Comparison of ENCODE assay signal across 12 cellular contexts in the genomic region with DNA sequence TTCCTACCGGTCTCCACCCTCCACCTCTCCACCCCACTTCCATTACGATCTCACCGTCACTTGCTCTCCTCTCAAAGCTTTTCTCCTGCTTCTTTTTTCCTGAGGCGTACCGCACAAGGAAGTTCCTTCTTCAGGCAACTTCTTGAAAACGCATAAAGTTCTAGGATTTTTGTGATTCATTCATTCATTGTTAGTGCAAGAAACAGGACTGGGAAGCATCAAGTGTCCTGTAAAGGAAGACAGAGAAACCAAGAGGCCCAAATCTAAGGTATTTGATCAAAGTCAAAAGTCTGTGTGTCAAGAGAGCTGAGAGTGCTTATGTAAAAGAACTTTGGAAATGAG. TPM values are rescaled to one million over a fixed set of nuclear protein-coding genes. Genes with fewer than 3 reads are reported as not detected.
DNase-seq lines count a peak whose midpoint lies in the region; ATAC-seq, FAIRE-seq and TF ChIP-seq lines count a peak whose summit lies in the region.
"Had no signal": no experiment of that assay in that cellular context is flagged by ENCODE, and none has a peak within 500 bp of the region (broad histone marks: within the 10 kb centered on the region; RNA-seq: fewer than 3 reads in every experiment).

No MANE protein-coding gene starts in this region.

- H3K36me3 Mint-ChIP-seq in CD14-positive monocyte, result peaks cover 0 to under 1% of the 10 kb centered on the region in 2 donors
- H3K36me3 Mint-ChIP-seq in astrocyte (ENCODE audit: low read depth, unreplicated experiment), result no peaks in the 10 kb centered on the region

- H3K27me3 Mint-ChIP-seq in CD14-positive monocyte (ENCODE audit: low read depth in 3 of 3), result peaks cover 6 to 22% (median 6%) of the 10 kb centered on the region in 3 donors
- H3K27me3 Mint-ChIP-seq in astrocyte (ENCODE audit: low read depth, unreplicated experiment), result no peaks in the 10 kb centered on the region

- no peak for FAIRE-seq in astrocyte (lab: Jason Lieb, UNC)
- FAIRE-seq: G401.6 had no signal

- H3K4me2 ChIP-seq in KMS-11, result peak overlapping the region; percentile 67
- peak overlapping the region; percentile 91 for H3K4me2 ChIP-seq in astrocyte (ENCODE audit: low read length)

- TF ChIP-seq POLR2A in tibial nerve (IDR thresholded peaks at IDR 0.05), result no peak

- no peak overlapping the region for H3K4me3 ChIP-seq in KMS-11 (IDR thresholded peaks at IDR 0.05; ENCODE audit: insufficient read depth, low read depth, low read length)
- no peak overlapping the region for H3K4me3 ChIP-seq in astrocyte (ENCODE audit: insufficient read depth, low read depth, low read length)
- H3K4me3 ChIP-seq in mesodermal cell (ENCODE audit: extremely low read depth, insufficient read depth, low read length, poor library complexity, severe bottlenecking), result peak overlapping the region; percentile 82
- H3K4me3 ChIP-seq in tibial nerve, result no peak overlapping the region

- H3K9me3 Mint-ChIP-seq in CD14-positive monocyte (peaks cover 0 to 2% (median 0%) of the 10 kb centered on the region in 7 donors), astrocyte (ENCODE audit: unreplicated experiment) (no peaks in the 10 kb centered on the region)

- no peak for TF ChIP-seq CTCF in CD14-positive monocyte (IDR thresholded peaks at IDR 0.05)
- no peak for TF ChIP-seq CTCF in KMS-11 (conservative IDR thresholded peaks at IDR 0.05; ENCODE audit: low read depth, low read length)
- no peak for TF ChIP-seq CTCF in astrocyte (IDR thresholded peaks at IDR 0.05; ENCODE audit: insufficient read depth, low read depth, low read length)
- no peak for TF ChIP-seq CTCF in tibial nerve (IDR thresholded peaks at IDR 0.05)

- H2AFZ ChIP-seq in KMS-11 (ENCODE audit: low read depth) (peak overlapping the region; percentile 89; the same call in 1 of the 2 replicates), astrocyte (ENCODE audit: low read depth, low read length) (no peak overlapping the region)

- H3K27me3 ChIP-seq in KMS-11 (ENCODE audit: insufficient read depth, low read depth), result peaks cover 17% of the 10 kb centered on the region; the same call in 1 of the 2 replicates
- no peaks in the 10 kb centered on the region for H3K27me3 ChIP-seq in astrocyte (ENCODE audit: insufficient read depth, low read length)
- no peaks in the 10 kb centered on the region for H3K27me3 ChIP-seq in tibial nerve

- H3K4me1 ChIP-seq in KMS-11 (ENCODE audit: low read depth, poor library complexity, severe bottlenecking) (peaks cover 42% of the 10 kb centered on the region), astrocyte (ENCODE audit: insufficient read depth, low read length) (peaks cover 40% of the 10 kb centered on the region), mesodermal cell (ENCODE audit: control insufficient read depth, insufficient read depth, low read length, poor library complexity, severe bottlenecking) (peaks cover 27% of the 10 kb centered on the region), tibial nerve (peaks cover 0 to 32% (median 11%) of the 10 kb centered on the region in 4 donors)

- H3K27ac ChIP-seq in KMS-11 (peak overlapping the region; percentile 44; the same call in 1 of the 2 replicates), astrocyte (ENCODE audit: low read depth, low read length) (no peak overlapping the region), mesodermal cell (ENCODE audit: low read depth, low read length, severe bottlenecking) (peak overlapping the region; percentile 8), tibial nerve (no peak overlapping the region)

- H3K27ac Mint-ChIP-seq in CD14-positive monocyte (peak overlapping the region in 1 of 7 donors; percentile 79), astrocyte (ENCODE audit: unreplicated experiment) (peak overlapping the region; percentile 75)

- peaks cover 40% of the 10 kb centered on the region for H3K4me1 Mint-ChIP-seq in CD14-positive monocyte
- H3K4me1 Mint-ChIP-seq in astrocyte (ENCODE audit: low read depth, unreplicated experiment), result peaks cover 28% of the 10 kb centered on the region

- H3K4me3 Mint-ChIP-seq in CD14-positive monocyte, result peak overlapping the region; percentile 24 to 85
- H3K4me3 Mint-ChIP-seq in astrocyte (ENCODE audit: unreplicated experiment), result peak overlapping the region; percentile 88

- H3K36me3 ChIP-seq in KMS-11 (ENCODE audit: insufficient read depth), result no peaks in the 10 kb centered on the region; the same call in 1 of the 2 replicates
- H3K36me3 ChIP-seq in astrocyte (ENCODE audit: insufficient read depth, low read length), result no peaks in the 10 kb centered on the region
- peaks cover 14% of the 10 kb centered on the region for H3K36me3 ChIP-seq in mesodermal cell (ENCODE audit: control insufficient read depth, insufficient read depth, low read length)
- no peaks in the 10 kb centered on the region for H3K36me3 ChIP-seq in tibial nerve

- intact Hi-C loops in CD14-positive monocyte (cut with micrococcal nuclease), result loop anchor here in 1 of 2 donors (1.0 kb wide), 1 partner anchor 21 kb away; no protein-coding TSS in a partner anchor

- no peaks in the 10 kb centered on the region for H3K9me3 ChIP-seq in astrocyte (ENCODE audit: insufficient read depth, low read depth, low read length)
- H3K9me3 ChIP-seq in mesodermal cell (ENCODE audit: control insufficient read depth, low read length), result no peaks in the 10 kb centered on the region
- H3K9me3 ChIP-seq in tibial nerve, result no peaks in the 10 kb centered on the region

- TF ChIP-seq EP300 in tibial nerve (IDR thresholded peaks at IDR 0.05), result no peak

- ATAC-seq in GM18909 (IDR thresholded peaks at IDR 0.05; ENCODE audit: poor library complexity, unreplicated experiment), result no peak

- WGBS in mesodermal cell (ENCODE audit: insufficient coverage in 2 of 2), 2 experiments, result 19 to 27% methylated on average over 5 to 6 of the region's 6 CpGs
- WGBS in tibial nerve, 2 donors, result 66 to 67% methylated on average over 6 of the region's 6 CpGs

- DNase-seq in CD14-positive monocyte (ENCODE audit: low spot score) (no peak), astrocyte (ENCODE audit: low read depth) (no peak), DMS 273 treated with DMSO at 0.1 percent for 48 hours (lab: John Stamatoyannopoulos, UW) (no peak), NCI-H526 treated with DMSO at 0.1 percent for 48 hours (lab: John Stamatoyannopoulos, UW) (no peak), tibial nerve (ENCODE audit: low spot score in 2 of 2) (no peak)
- DNase-seq: effector CD4-positive, alpha-beta T cell; NCI-H1105 treated with DMSO at 0.1 percent for 48 hours; RPMI8226 had no signal

- H4K20me1 ChIP-seq in KMS-11 (ENCODE audit: insufficient read depth) (0 out of 2 replicates have a peak, but pooled peaks cover 10% of the 10 kb centered on the region), astrocyte (ENCODE audit: insufficient read depth, low read length) (peaks cover 16% of the 10 kb centered on the region)

- peaks cover 27% of the 10 kb centered on the region for H3K79me2 ChIP-seq in KMS-11 (ENCODE audit: insufficient read depth, low read depth)
- H3K79me2 ChIP-seq in astrocyte (ENCODE audit: insufficient read depth, low read length), result peaks cover 28% of the 10 kb centered on the region

- H3K9ac ChIP-seq in KMS-11 (no peak overlapping the region; the same call in 1 of the 2 replicates), astrocyte (ENCODE audit: low read length) (peak overlapping the region; percentile 79)

RNA-seq across cellular contexts. Expression of gene RCC2, which starts 1.3 kb away (rescaled TPM):
- 10 to 100 TPM; 22.3 to 40.9 TPM for polyA plus RNA-seq in CD14-positive monocyte
- total RNA-seq in astrocyte (97.4 and 103 TPM in 2 replicates), tibial nerve (10 to 100 TPM; 27.1 to 44.1 (median 30.1) TPM)
- polyA plus RNA-seq in mesodermal cell (2013, experiment 1 of 2), result 87.8 TPM
- 73.5 TPM for polyA plus RNA-seq in mesodermal cell (2013, experiment 2 of 2)

Comparison
In these comparisons a context has a peak if more than half of its experiments do, and no peak if none do; other contexts are left out.
1. H3K27ac ChIP-seq: peak in KMS-11 (single experiment) and mesodermal cell (single experiment); none in astrocyte (single experiment) and tibial nerve (0 of 4).